ENCODE assay signal across 1 cellular context in the genomic region with DNA sequence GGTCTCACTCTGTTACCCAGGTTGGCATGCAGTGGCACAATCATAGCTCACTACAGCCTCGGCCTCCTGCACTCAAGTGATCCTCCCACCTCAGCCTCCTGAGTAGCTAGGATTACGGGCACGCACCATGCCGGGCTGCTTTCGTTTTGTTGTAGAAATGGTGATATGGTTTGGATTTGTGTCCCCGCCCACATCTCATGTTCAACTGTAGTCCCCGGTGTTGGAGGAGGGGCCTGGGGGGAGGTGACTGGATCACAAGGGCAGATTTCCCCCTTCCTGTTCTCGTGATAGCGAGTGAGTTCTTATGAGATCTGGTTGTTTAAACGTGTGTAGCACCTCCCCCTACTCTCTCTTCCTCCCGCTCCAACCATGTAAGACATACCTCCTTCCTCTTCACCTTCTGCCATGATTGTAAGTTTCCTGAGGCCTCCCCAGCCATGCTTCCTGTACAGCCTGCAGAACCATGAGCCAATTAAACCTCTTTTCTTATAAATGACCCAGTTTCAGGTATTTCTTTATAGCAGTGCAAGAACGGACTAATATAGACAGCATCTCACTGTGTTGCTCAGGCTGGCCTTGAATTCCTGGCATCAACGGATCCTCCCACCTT.
TF ChIP-seq lines count a peak whose summit lies in the region.

No MANE protein-coding gene starts in this region.

TF ChIP-seq in K562, 482 proteins besides CTCF, POLR2A, EP300 and RAD21 (continued from another document and continues in another):
- TF ChIP-seq SMARCB1 (IDR thresholded peaks at IDR 0.05; ENCODE audit: insufficient read length, low read depth): no peak
- no peak for TF ChIP-seq KLF10 (CRISPR knock-in tag; IDR thresholded peaks at IDR 0.05)
- TF ChIP-seq SP2 (IDR thresholded peaks at IDR 0.05; ENCODE audit: extremely low read depth, low read depth, low read length, poor library complexity, severe bottlenecking): no peak
- TF ChIP-seq, protein P1, sequence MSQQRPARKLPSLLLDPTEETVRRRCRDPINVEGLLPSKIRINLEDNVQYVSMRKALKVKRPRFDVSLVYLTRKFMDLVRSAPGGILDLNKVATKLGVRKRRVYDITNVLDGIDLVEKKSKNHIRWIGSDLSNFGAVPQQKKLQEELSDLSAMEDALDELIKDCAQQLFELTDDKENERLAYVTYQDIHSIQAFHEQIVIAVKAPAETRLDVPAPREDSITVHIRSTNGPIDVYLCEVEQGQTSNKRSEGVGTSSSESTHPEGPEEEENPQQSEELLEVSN (IDR thresholded peaks at IDR 0.05; ENCODE audit: borderline replicate concordance in 1 of 2, extremely low read depth in 1 of 2, insufficient read depth in 1 of 2, insufficient read length in 1 of 2, low read depth in 1 of 2, low read length in 1 of 2, poor library complexity in 1 of 2, severe bottlenecking in 1 of 2): no peak
- TF ChIP-seq RBM25 (IDR thresholded peaks at IDR 0.05; ENCODE audit: low read depth, low read length, severe bottlenecking): peak; percentile 62
- TF ChIP-seq ESRRA (IDR thresholded peaks at IDR 0.05; ENCODE audit: borderline replicate concordance, low read depth): no peak
- TF ChIP-seq SAFB2 (IDR thresholded peaks at IDR 0.05; ENCODE audit: borderline replicate concordance, low read depth, low read length, severe bottlenecking): no peak
- TF ChIP-seq NRF1 (conservative IDR thresholded peaks at IDR 0.05 in 1 of 2, IDR thresholded peaks at IDR 0.05 in 1 of 2): peak; percentile 58 to 61
- TF ChIP-seq ZBTB1 (CRISPR knock-in tag; IDR thresholded peaks at IDR 0.05; ENCODE audit: borderline replicate concordance, low read depth): no peak
- no peak for TF ChIP-seq SIN3A (IDR thresholded peaks at IDR 0.05; ENCODE audit: borderline replicate concordance in 2 of 2, control insufficient read depth in 1 of 2, low read depth in 2 of 2, low read length in 2 of 2)
- no peak for TF ChIP-seq ZFPM2 (CRISPR knock-in tag; IDR thresholded peaks at IDR 0.05)
- no peak for TF ChIP-seq KLF13 (tag; IDR thresholded peaks at IDR 0.05; ENCODE audit: borderline replicate concordance, low read depth)
- TF ChIP-seq HDAC2 (IDR thresholded peaks at IDR 0.05): 0 out of 2 replicates have a peak, but pooled peaks have one; percentile 6
- TF ChIP-seq PHB2 (IDR thresholded peaks at IDR 0.05; ENCODE audit: low read depth): no peak
- no peak for TF ChIP-seq CBX2 (IDR thresholded peaks at IDR 0.05; ENCODE audit: insufficient read depth, low read length, poor library complexity, severe bottlenecking)
- no peak for TF ChIP-seq ZKSCAN3 (CRISPR knock-in tag; IDR thresholded peaks at IDR 0.05)
- TF ChIP-seq, protein P2, sequence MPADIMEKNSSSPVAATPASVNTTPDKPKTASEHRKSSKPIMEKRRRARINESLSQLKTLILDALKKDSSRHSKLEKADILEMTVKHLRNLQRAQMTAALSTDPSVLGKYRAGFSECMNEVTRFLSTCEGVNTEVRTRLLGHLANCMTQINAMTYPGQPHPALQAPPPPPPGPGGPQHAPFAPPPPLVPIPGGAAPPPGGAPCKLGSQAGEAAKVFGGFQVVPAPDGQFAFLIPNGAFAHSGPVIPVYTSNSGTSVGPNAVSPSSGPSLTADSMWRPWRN (IDR thresholded peaks at IDR 0.05; ENCODE audit: low read depth): no peak
- no peak for TF ChIP-seq HNRNPL (IDR thresholded peaks at IDR 0.05; ENCODE audit: low read depth, low read length)
- TF ChIP-seq, protein P3, sequence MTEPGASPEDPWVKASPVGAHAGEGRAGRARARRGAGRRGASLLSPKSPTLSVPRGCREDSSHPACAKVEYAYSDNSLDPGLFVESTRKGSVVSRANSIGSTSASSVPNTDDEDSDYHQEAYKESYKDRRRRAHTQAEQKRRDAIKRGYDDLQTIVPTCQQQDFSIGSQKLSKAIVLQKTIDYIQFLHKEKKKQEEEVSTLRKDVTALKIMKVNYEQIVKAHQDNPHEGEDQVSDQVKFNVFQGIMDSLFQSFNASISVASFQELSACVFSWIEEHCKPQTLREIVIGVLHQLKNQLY (CRISPR knock-in tag; conservative IDR thresholded peaks at IDR 0.05): no peak
- TF ChIP-seq ZNF695 (CRISPR knock-in tag; IDR thresholded peaks at IDR 0.05): no peak
- TF ChIP-seq, protein P4, sequence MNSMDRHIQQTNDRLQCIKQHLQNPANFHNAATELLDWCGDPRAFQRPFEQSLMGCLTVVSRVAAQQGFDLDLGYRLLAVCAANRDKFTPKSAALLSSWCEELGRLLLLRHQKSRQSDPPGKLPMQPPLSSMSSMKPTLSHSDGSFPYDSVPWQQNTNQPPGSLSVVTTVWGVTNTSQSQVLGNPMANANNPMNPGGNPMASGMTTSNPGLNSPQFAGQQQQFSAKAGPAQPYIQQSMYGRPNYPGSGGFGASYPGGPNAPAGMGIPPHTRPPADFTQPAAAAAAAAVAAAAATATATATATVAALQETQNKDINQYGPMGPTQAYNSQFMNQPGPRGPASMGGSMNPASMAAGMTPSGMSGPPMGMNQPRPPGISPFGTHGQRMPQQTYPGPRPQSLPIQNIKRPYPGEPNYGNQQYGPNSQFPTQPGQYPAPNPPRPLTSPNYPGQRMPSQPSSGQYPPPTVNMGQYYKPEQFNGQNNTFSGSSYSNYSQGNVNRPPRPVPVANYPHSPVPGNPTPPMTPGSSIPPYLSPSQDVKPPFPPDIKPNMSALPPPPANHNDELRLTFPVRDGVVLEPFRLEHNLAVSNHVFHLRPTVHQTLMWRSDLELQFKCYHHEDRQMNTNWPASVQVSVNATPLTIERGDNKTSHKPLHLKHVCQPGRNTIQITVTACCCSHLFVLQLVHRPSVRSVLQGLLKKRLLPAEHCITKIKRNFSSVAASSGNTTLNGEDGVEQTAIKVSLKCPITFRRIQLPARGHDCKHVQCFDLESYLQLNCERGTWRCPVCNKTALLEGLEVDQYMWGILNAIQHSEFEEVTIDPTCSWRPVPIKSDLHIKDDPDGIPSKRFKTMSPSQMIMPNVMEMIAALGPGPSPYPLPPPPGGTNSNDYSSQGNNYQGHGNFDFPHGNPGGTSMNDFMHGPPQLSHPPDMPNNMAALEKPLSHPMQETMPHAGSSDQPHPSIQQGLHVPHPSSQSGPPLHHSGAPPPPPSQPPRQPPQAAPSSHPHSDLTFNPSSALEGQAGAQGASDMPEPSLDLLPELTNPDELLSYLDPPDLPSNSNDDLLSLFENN (IDR thresholded peaks at IDR 0.05; ENCODE audit: low read depth in 2 of 2, low read length in 2 of 2): no peak
- TF ChIP-seq, protein P5, sequence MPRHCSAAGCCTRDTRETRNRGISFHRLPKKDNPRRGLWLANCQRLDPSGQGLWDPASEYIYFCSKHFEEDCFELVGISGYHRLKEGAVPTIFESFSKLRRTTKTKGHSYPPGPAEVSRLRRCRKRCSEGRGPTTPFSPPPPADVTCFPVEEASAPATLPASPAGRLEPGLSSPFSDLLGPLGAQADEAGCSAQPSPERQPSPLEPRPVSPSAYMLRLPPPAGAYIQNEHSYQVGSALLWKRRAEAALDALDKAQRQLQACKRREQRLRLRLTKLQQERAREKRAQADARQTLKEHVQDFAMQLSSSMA (CRISPR knock-in tag; IDR thresholded peaks at IDR 0.05): no peak
- no peak for TF ChIP-seq ETV5 (CRISPR knock-in tag; IDR thresholded peaks at IDR 0.05; ENCODE audit: low read depth)
- TF ChIP-seq MYNN (IDR thresholded peaks at IDR 0.05): no peak
- TF ChIP-seq MYNN (CRISPR knock-in tag; IDR thresholded peaks at IDR 0.05): no peak
- TF ChIP-seq ZNF134 (CRISPR knock-in tag; conservative IDR thresholded peaks at IDR 0.05): no peak
- no peak for TF ChIP-seq RBM22 (IDR thresholded peaks at IDR 0.05; ENCODE audit: low read depth, low read length, poor library complexity, severe bottlenecking)
- peak; percentile 77 for TF ChIP-seq MYBL2 (IDR thresholded peaks at IDR 0.05; ENCODE audit: low read depth)
- no peak for TF ChIP-seq MYBL2 (CRISPR knock-in tag; IDR thresholded peaks at IDR 0.05; ENCODE audit: borderline replicate concordance)
- TF ChIP-seq, protein P6, sequence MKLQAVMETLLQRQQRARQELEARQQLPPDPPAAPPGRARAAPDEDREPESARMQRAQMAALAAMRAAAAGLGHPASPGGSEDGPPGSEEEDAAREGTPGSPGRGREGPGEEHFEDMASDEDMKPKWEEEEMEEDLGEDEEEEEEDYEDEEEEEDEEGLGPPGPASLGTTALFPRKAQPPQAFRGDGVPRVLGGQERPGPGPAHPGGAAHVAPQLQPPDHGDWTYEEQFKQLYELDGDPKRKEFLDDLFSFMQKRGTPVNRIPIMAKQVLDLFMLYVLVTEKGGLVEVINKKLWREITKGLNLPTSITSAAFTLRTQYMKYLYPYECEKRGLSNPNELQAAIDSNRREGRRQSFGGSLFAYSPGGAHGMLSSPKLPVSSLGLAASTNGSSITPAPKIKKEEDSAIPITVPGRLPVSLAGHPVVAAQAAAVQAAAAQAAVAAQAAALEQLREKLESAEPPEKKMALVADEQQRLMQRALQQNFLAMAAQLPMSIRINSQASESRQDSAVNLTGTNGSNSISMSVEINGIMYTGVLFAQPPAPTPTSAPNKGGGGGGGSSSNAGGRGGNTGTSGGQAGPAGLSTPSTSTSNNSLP (IDR thresholded peaks at IDR 0.05; ENCODE audit: borderline replicate concordance, low read depth, low read length): 0 out of 2 replicates have a peak, but pooled peaks have one; percentile 16
- TF ChIP-seq ZEB2 (IDR thresholded peaks at IDR 0.05): no peak
- TF ChIP-seq, protein P7, sequence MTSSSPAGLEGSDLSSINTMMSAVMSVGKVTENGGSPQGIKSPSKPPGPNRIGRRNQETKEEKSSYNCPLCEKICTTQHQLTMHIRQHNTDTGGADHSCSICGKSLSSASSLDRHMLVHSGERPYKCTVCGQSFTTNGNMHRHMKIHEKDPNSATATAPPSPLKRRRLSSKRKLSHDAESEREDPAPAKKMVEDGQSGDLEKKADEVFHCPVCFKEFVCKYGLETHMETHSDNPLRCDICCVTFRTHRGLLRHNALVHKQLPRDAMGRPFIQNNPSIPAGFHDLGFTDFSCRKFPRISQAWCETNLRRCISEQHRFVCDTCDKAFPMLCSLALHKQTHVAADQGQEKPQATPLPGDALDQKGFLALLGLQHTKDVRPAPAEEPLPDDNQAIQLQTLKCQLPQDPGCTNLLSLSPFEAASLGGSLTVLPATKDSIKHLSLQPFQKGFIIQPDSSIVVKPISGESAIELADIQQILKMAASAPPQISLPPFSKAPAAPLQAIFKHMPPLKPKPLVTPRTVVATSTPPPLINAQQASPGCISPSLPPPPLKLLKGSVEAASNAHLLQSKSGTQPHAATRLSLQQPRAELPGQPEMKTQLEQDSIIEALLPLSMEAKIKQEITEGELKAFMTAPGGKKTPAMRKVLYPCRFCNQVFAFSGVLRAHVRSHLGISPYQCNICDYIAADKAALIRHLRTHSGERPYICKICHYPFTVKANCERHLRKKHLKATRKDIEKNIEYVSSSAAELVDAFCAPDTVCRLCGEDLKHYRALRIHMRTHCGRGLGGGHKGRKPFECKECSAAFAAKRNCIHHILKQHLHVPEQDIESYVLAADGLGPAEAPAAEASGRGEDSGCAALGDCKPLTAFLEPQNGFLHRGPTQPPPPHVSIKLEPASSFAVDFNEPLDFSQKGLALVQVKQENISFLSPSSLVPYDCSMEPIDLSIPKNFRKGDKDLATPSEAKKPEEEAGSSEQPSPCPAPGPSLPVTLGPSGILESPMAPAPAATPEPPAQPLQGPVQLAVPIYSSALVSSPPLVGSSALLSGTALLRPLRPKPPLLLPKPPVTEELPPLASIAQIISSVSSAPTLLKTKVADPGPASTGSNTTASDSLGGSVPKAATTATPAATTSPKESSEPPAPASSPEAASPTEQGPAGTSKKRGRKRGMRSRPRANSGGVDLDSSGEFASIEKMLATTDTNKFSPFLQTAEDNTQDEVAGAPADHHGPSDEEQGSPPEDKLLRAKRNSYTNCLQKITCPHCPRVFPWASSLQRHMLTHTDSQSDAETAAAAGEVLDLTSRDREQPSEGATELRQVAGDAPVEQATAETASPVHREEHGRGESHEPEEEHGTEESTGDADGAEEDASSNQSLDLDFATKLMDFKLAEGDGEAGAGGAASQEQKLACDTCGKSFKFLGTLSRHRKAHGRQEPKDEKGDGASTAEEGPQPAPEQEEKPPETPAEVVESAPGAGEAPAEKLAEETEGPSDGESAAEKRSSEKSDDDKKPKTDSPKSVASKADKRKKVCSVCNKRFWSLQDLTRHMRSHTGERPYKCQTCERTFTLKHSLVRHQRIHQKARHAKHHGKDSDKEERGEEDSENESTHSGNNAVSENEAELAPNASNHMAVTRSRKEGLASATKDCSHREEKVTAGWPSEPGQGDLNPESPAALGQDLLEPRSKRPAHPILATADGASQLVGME (CRISPR knock-in tag; IDR thresholded peaks at IDR 0.05): no peak; the same call in 1 of the 2 replicates
- no peak for TF ChIP-seq NONO (IDR thresholded peaks at IDR 0.05; ENCODE audit: low read depth in 2 of 2, low read length in 1 of 2)
- TF ChIP-seq SPI1 (IDR thresholded peaks at IDR 0.05; ENCODE audit: borderline replicate concordance, low read depth, low read length): peak; percentile 55; the same call in 1 of the 2 replicates
- TF ChIP-seq FOSL1 (tag; conservative IDR thresholded peaks at IDR 0.05): no peak
- no peak for TF ChIP-seq MEF2D (tag; conservative IDR thresholded peaks at IDR 0.05; ENCODE audit: low read depth)
- TF ChIP-seq NR3C1 (CRISPR knock-in tag; IDR thresholded peaks at IDR 0.05): no peak
- TF ChIP-seq ADNP (tag; IDR thresholded peaks at IDR 0.05): no peak
- TF ChIP-seq, protein P8, sequence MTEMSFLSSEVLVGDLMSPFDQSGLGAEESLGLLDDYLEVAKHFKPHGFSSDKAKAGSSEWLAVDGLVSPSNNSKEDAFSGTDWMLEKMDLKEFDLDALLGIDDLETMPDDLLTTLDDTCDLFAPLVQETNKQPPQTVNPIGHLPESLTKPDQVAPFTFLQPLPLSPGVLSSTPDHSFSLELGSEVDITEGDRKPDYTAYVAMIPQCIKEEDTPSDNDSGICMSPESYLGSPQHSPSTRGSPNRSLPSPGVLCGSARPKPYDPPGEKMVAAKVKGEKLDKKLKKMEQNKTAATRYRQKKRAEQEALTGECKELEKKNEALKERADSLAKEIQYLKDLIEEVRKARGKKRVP (CRISPR knock-in tag; IDR thresholded peaks at IDR 0.05): no peak
- TF ChIP-seq, protein P9, sequence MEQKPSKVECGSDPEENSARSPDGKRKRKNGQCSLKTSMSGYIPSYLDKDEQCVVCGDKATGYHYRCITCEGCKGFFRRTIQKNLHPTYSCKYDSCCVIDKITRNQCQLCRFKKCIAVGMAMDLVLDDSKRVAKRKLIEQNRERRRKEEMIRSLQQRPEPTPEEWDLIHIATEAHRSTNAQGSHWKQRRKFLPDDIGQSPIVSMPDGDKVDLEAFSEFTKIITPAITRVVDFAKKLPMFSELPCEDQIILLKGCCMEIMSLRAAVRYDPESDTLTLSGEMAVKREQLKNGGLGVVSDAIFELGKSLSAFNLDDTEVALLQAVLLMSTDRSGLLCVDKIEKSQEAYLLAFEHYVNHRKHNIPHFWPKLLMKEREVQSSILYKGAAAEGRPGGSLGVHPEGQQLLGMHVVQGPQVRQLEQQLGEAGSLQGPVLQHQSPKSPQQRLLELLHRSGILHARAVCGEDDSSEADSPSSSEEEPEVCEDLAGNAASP (IDR thresholded peaks at IDR 0.05): no peak
- TF ChIP-seq ZC3H11A (IDR thresholded peaks at IDR 0.05; ENCODE audit: low read depth, low read length): no peak
- TF ChIP-seq, protein P10, sequence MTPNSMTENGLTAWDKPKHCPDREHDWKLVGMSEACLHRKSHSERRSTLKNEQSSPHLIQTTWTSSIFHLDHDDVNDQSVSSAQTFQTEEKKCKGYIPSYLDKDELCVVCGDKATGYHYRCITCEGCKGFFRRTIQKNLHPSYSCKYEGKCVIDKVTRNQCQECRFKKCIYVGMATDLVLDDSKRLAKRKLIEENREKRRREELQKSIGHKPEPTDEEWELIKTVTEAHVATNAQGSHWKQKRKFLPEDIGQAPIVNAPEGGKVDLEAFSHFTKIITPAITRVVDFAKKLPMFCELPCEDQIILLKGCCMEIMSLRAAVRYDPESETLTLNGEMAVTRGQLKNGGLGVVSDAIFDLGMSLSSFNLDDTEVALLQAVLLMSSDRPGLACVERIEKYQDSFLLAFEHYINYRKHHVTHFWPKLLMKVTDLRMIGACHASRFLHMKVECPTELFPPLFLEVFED (CRISPR knock-in tag; conservative IDR thresholded peaks at IDR 0.05): no peak
- TF ChIP-seq ZKSCAN8 (CRISPR knock-in tag; IDR thresholded peaks at IDR 0.05): no peak
- TF ChIP-seq STAG1 (CRISPR knock-in tag; IDR thresholded peaks at IDR 0.05; ENCODE audit: borderline replicate concordance): no peak
- TF ChIP-seq KDM2B (CRISPR knock-in tag; IDR thresholded peaks at IDR 0.05): no peak
